In genomic region chr5:110002652-110003051, GRCh38 we compare ENCODE assay signal across 27 cellular contexts.
"Had no signal": no experiment of that assay in that cellular context is flagged by ENCODE, and none has a peak within 500 bp of the region (broad histone marks: within the 10 kb centered on the region; RNA-seq: fewer than 3 reads in every experiment).

No MANE protein-coding gene starts in this region.

- H3K4me2 ChIP-seq: neural progenitor cell had no signal

- H3K4me3 ChIP-seq: heart left ventricle, lower lobe of right lung, neural progenitor cell, psoas muscle, right atrium auricular region, right lobe of liver, skin epidermis, transverse colon, upper lobe of left lung, vagina had no signal

- H3K9ac ChIP-seq: neural progenitor cell, parathyroid adenoma had no signal

- H3K9me3 ChIP-seq: heart left ventricle, lower lobe of right lung, neutrophil, psoas muscle, right atrium auricular region, right lobe of liver, transverse colon, upper lobe of left lung, vagina had no signal

- H3K27ac ChIP-seq: lower lobe of right lung, neural progenitor cell, neutrophil, parathyroid adenoma, psoas muscle, right atrium auricular region, right lobe of liver, skin epidermis, upper lobe of left lung, vagina had no signal

- H3K4me1 ChIP-seq: parathyroid adenoma, psoas muscle, right atrium auricular region, vagina had no signal

- H3K36me3 ChIP-seq: heart left ventricle, lower lobe of right lung, neural progenitor cell, neutrophil, right atrium auricular region, right lobe of liver, transverse colon, upper lobe of left lung, vagina had no signal

- H3K79me2 ChIP-seq: parathyroid adenoma had no signal

- DNase-seq: heart left ventricle; hypothalamus; islet precursor cell; left ventricle myocardium superior; lower lobe of right lung; mammary epithelial cell; mesendoderm; naive B cell; natural killer cell; nephron progenitor cell; occipital lobe; psoas muscle; right lobe of liver; stimulated activated CD4-positive, alpha-beta T cell treated with anti-CD3 and anti-CD28 coated beads, Interleukin-12 subunit alpha, Interleukin-12 subunit beta, amount 100 ng/mL, for 4 hours; stimulated activated CD4-positive, alpha-beta T cell treated with anti-CD3 and anti-CD28 coated beads, Interleukin-15, amount 100 ng/mL, for 24 hours; stimulated activated CD4-positive, alpha-beta T cell treated with anti-CD3 and anti-CD28 coated beads, Interleukin-2, amount 100 ng/mL, for 24 hours; stimulated activated CD4-positive, alpha-beta T cell treated with anti-CD3 and anti-CD28 coated beads, Interleukin-4, amount 100 ng/mL, for 1 hour; stimulated activated naive CD4-positive, alpha-beta T cell; substantia nigra; transverse colon; upper lobe of left lung had no signal

- H3K27me3 ChIP-seq: heart left ventricle, neural progenitor cell, neutrophil, right atrium auricular region, right lobe of liver, transverse colon, upper lobe of left lung, vagina had no signal

- H2AFZ ChIP-seq: neural progenitor cell, parathyroid adenoma had no signal
